ENCODE assay signal across 2 cellular contexts in the genomic region with DNA sequence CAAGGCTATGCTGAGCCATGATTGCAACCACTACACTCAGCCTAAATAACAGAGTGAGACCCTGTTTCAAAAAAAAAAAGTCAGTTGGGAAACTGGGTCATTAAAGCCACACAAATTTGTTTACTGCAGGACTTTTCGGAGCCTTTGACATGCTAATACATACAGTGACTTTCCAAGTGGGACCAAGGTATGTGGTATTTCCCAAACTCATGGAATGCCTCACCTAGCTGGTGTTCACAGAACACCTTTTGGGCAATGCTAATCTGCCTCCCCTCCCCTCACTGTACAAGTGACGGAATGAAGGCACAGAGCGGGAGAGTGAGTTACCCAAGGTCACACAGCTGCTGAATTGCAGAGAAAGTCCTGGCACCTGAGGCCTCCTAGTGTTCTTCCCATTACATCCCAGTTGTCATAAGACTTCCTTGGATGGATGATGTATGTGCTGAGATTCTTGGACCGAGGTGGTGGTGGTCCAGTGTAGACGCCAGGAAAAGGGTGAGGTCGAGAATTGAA.
TF ChIP-seq lines count a peak whose summit lies in the region.

No MANE protein-coding gene starts in this region.

TF ChIP-seq in A549, 52 proteins besides CTCF, POLR2A, EP300 and RAD21:
- peak; percentile 10 for TF ChIP-seq ZFP36 (IDR thresholded peaks at IDR 0.05; ENCODE audit: borderline replicate concordance, partially characterized antibody)
- TF ChIP-seq, protein P1, sequence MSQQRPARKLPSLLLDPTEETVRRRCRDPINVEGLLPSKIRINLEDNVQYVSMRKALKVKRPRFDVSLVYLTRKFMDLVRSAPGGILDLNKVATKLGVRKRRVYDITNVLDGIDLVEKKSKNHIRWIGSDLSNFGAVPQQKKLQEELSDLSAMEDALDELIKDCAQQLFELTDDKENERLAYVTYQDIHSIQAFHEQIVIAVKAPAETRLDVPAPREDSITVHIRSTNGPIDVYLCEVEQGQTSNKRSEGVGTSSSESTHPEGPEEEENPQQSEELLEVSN (IDR thresholded peaks at IDR 0.05; ENCODE audit: borderline replicate concordance, low read depth) = no peak
- TF ChIP-seq SREBF2 (IDR thresholded peaks at IDR 0.05) = no peak
- no peak for TF ChIP-seq KDM1A (IDR thresholded peaks at IDR 0.05; ENCODE audit: low read depth)

TF ChIP-seq in IMR-90, 13 proteins besides CTCF, POLR2A, EP300 and RAD21:
- TF ChIP-seq, protein P2, sequence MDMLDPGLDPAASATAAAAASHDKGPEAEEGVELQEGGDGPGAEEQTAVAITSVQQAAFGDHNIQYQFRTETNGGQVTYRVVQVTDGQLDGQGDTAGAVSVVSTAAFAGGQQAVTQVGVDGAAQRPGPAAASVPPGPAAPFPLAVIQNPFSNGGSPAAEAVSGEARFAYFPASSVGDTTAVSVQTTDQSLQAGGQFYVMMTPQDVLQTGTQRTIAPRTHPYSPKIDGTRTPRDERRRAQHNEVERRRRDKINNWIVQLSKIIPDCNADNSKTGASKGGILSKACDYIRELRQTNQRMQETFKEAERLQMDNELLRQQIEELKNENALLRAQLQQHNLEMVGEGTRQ (IDR thresholded peaks at IDR 0.05; ENCODE audit: low read depth, low read length) = no peak
- TF ChIP-seq CEBPB (IDR thresholded peaks at IDR 0.05; ENCODE audit: low read depth, low read length) (no peak), RCOR1 (IDR thresholded peaks at IDR 0.05; ENCODE audit: insufficient replicate concordance, low read length) (no peak), MXI1 (IDR thresholded peaks at IDR 0.05; ENCODE audit: borderline replicate concordance, low read depth, low read length) (no peak), RFX5 (IDR thresholded peaks at IDR 0.05; ENCODE audit: low read depth, low read length) (no peak), MAFK (IDR thresholded peaks at IDR 0.05; ENCODE audit: low read depth, low read length) (no peak), BHLHE40 (IDR thresholded peaks at IDR 0.05; ENCODE audit: low read depth, low read length) (no peak), NFE2L2 (IDR thresholded peaks at IDR 0.05; ENCODE audit: low read depth, low read length) (no peak), FOS (IDR thresholded peaks at IDR 0.05; ENCODE audit: low read depth, low read length) (no peak), MAZ (IDR thresholded peaks at IDR 0.05; ENCODE audit: borderline replicate concordance, low read depth, low read length) (no peak), SMC3 (IDR thresholded peaks at IDR 0.05; ENCODE audit: low read depth, low read length) (no peak)
- TF ChIP-seq, protein P3, sequence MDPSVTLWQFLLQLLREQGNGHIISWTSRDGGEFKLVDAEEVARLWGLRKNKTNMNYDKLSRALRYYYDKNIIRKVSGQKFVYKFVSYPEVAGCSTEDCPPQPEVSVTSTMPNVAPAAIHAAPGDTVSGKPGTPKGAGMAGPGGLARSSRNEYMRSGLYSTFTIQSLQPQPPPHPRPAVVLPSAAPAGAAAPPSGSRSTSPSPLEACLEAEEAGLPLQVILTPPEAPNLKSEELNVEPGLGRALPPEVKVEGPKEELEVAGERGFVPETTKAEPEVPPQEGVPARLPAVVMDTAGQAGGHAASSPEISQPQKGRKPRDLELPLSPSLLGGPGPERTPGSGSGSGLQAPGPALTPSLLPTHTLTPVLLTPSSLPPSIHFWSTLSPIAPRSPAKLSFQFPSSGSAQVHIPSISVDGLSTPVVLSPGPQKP (IDR thresholded peaks at IDR 0.05; ENCODE audit: borderline replicate concordance, low read depth, low read length) = no peak
